ENCODE assay signal across 12 cellular contexts in genomic region chr10:50216894-50217293, GRCh38. TPM values are rescaled to one million over a fixed set of nuclear protein-coding genes. Genes with fewer than 3 reads are reported as not detected.
A peak's percentile ranks its signal among the peaks of the same experiment; 100 is the strongest.
DNase-seq lines count a peak whose midpoint lies in the region; ATAC-seq and TF ChIP-seq lines count a peak whose summit lies in the region.
"Had no signal": no experiment of that assay in that cellular context is flagged by ENCODE, and none has a peak within 500 bp of the region (broad histone marks: within the 10 kb centered on the region; RNA-seq: fewer than 3 reads in every experiment).

No MANE protein-coding gene starts in this region.

- peak overlapping the region; percentile 73 for H3K27ac Mint-ChIP-seq in GM23338
- H3K27ac Mint-ChIP-seq: immature natural killer cell had no signal

- no peaks in the 10 kb centered on the region for H3K36me3 ChIP-seq in GM23338 (ENCODE audit: insufficient read depth)
- no peaks in the 10 kb centered on the region for H3K36me3 ChIP-seq in mesendoderm (ENCODE audit: control insufficient read depth, insufficient read depth, low read length)
- H3K36me3 ChIP-seq: colonic mucosa had no signal

- H4K20me1 ChIP-seq in GM23338 (replicated peaks; ENCODE audit: insufficient read depth): no peaks in the 10 kb centered on the region

- no CpG with 5 or more reads among the region's 3 CpGs for WGBS in mesendoderm (ENCODE audit: extremely low coverage, insufficient coverage, low lambda C conversion rate)

- H3K23ac ChIP-seq in mesendoderm (ENCODE audit: low read length): no peak overlapping the region

- H3K79me2 ChIP-seq in GM23338 (replicated peaks; ENCODE audit: insufficient read depth): no peaks in the 10 kb centered on the region
- H3K79me2 ChIP-seq in mesendoderm (ENCODE audit: control insufficient read depth, insufficient read depth, low read length): no peaks in the 10 kb centered on the region

- H3K27me3 Mint-ChIP-seq in GM23338 (ENCODE audit: insufficient read depth, low read depth, poor library complexity): no peaks in the 10 kb centered on the region

- H2BK120ac ChIP-seq in mesendoderm (ENCODE audit: low read depth, low read length): no peak overlapping the region

- peaks cover 4% of the 10 kb centered on the region; the same call in 2 of the 3 replicates for H3K4me1 Mint-ChIP-seq in GM23338
- H3K4me1 Mint-ChIP-seq: immature natural killer cell had no signal

- ATAC-seq in GM23338: peak; percentile 99
- ATAC-seq in GM18511 (IDR thresholded peaks at IDR 0.05; ENCODE audit: unreplicated experiment): no peak
- no peak for ATAC-seq in GM21786 (IDR thresholded peaks at IDR 0.05; ENCODE audit: unreplicated experiment)

- DNase-seq in GM23338 (ENCODE audit: low spot score) (peak; percentile 69), NCI-H2081 treated with DMSO at 0.1 percent for 48 hours (lab: John Stamatoyannopoulos, UW) (peak; percentile 1), astrocyte of the hippocampus (ENCODE audit: low read depth, low spot score) (peak; percentile 29), mesendoderm (peak; percentile 64), ecto neural progenitor cell (ENCODE audit: low spot score) (no peak), GM10266 (ENCODE audit: extremely low spot score) (no peak)
- DNase-seq: colonic mucosa; immature natural killer cell; SHP77; stimulated activated naive CD4-positive, alpha-beta T cell treated with Interleukin-2 at 50 U/mL for 16 hours had no signal

- no peak overlapping the region for H2BK15ac ChIP-seq in mesendoderm (replicated peaks; ENCODE audit: low read depth)

- H3K27me3 ChIP-seq in GM23338 (ENCODE audit: insufficient read depth): no peaks in the 10 kb centered on the region
- H3K27me3 ChIP-seq in mesendoderm (ENCODE audit: insufficient read depth, low read length, poor library complexity): no peaks in the 10 kb centered on the region
- H3K27me3 ChIP-seq: colonic mucosa had no signal

- H2AK5ac ChIP-seq in mesendoderm (ENCODE audit: low read length): no peak overlapping the region

- peaks cover 4% of the 10 kb centered on the region; the same call in 1 of the 2 replicates for H3K4me1 ChIP-seq in GM23338 (ENCODE audit: insufficient read depth)
- no peaks in the 10 kb centered on the region for H3K4me1 ChIP-seq in mesendoderm (ENCODE audit: control insufficient read depth, low read depth, low read length)
- H3K4me1 ChIP-seq: colonic mucosa had no signal

- H3K4me3 ChIP-seq in GM23338 (no peak overlapping the region), mesendoderm (ENCODE audit: low read length) (no peak overlapping the region)
- H3K4me3 ChIP-seq: colonic mucosa had no signal

- H3K4ac ChIP-seq in mesendoderm (ENCODE audit: low read depth, low read length): no peak overlapping the region

- no peak overlapping the region for H2BK5ac ChIP-seq in mesendoderm (ENCODE audit: low read length)

- no peak overlapping the region for H3K9ac ChIP-seq in mesendoderm (ENCODE audit: low read length)

- H3K9me3 Mint-ChIP-seq in GM23338: peaks cover 5% of the 10 kb centered on the region; the same call in 1 of the 3 replicates

- no peak overlapping the region for H3K56ac ChIP-seq in mesendoderm (ENCODE audit: low read length)

- H2AFZ ChIP-seq in GM23338: peak overlapping the region; percentile 80; the same call in 1 of the 2 replicates

- H4K8ac ChIP-seq in mesendoderm (ENCODE audit: low read depth, low read length): no peak overlapping the region

- no peak overlapping the region for H4K5ac ChIP-seq in mesendoderm (ENCODE audit: low read length)

- H3F3A ChIP-seq in GM23338 (replicated peaks; ENCODE audit: low read depth): no peaks in the 10 kb centered on the region

- H3K79me1 ChIP-seq in mesendoderm (ENCODE audit: low read length): no peaks in the 10 kb centered on the region

- H3K27ac ChIP-seq in GM23338 (ENCODE audit: low read depth): peak overlapping the region; percentile 41; the same call in 1 of the 2 replicates
- no peak overlapping the region for H3K27ac ChIP-seq in mesendoderm (ENCODE audit: low read depth, low read length)
- H3K27ac ChIP-seq: colonic mucosa had no signal

- no peak for TF ChIP-seq CTCF in GM23338 (conservative IDR thresholded peaks at IDR 0.05; ENCODE audit: low read depth in 2 of 2)
- no peak for TF ChIP-seq CTCF in GM10266 (IDR thresholded peaks at IDR 0.05; ENCODE audit: control insufficient read depth, insufficient read depth, low read depth, missing control alignments)

- H3K4me2 ChIP-seq in GM23338 (peak overlapping the region; percentile 32; the same call in 1 of the 2 replicates), mesendoderm (ENCODE audit: low read length) (no peak overlapping the region)

- H3K4me3 Mint-ChIP-seq in GM23338: no peak overlapping the region
- H3K4me3 Mint-ChIP-seq: immature natural killer cell had no signal

- no peaks in the 10 kb centered on the region for H3K9me2 ChIP-seq in GM23338 (ENCODE audit: insufficient read depth)

- no peak overlapping the region for H3K18ac ChIP-seq in mesendoderm (ENCODE audit: low read length)

- H3K36me3 Mint-ChIP-seq in GM23338 (ENCODE audit: low read depth): no peaks in the 10 kb centered on the region; the same call in 2 of the 3 replicates
- H3K36me3 Mint-ChIP-seq: immature natural killer cell had no signal

TF ChIP-seq in GM23338, 12 proteins besides CTCF, POLR2A, EP300 and RAD21 (continues in another document):
- no peak for TF ChIP-seq ZNF462 (CRISPR knock-in tag; IDR thresholded peaks at IDR 0.05)
- TF ChIP-seq NANOG (IDR thresholded peaks at IDR 0.05; ENCODE audit: borderline replicate concordance): no peak
- TF ChIP-seq ETS1 (IDR thresholded peaks at IDR 0.05): no peak
- TF ChIP-seq JUNB (IDR thresholded peaks at IDR 0.05; ENCODE audit: unreplicated experiment): no peak

RNA-seq across cellular contexts. Expression of gene ASAH2, which starts 34.4 kb away (rescaled TPM):
- total RNA-seq in GM23338 (2014; rRNA removed; shearing (Covaris generic)): 0.04 and 0.17 TPM in 2 replicates
- polyA plus RNA-seq in GM23338 (2016; fragmentation: Nextera tagmentation; extraction: Ambion mirVana): 0.92 and 1.8 TPM in 2 replicates
- 3.5 TPM for polyA plus RNA-seq in mesendoderm (2013, experiment 1 of 2)
- 3.7 TPM for polyA plus RNA-seq in mesendoderm (2013, experiment 2 of 2)

Comparison
In these comparisons a context has a peak if more than half of its experiments do, and no peak if none do; other contexts are left out.
1. DNase-seq: peak in GM23338 (single experiment), NCI-H2081 treated with DMSO at 0.1 percent for 48 hours (single experiment), astrocyte of the hippocampus (single experiment) and mesendoderm (single experiment); none in ecto neural progenitor cell (single experiment) and GM10266 (single experiment).